ENCODE assay signal across 21 cellular contexts in the genomic region with DNA sequence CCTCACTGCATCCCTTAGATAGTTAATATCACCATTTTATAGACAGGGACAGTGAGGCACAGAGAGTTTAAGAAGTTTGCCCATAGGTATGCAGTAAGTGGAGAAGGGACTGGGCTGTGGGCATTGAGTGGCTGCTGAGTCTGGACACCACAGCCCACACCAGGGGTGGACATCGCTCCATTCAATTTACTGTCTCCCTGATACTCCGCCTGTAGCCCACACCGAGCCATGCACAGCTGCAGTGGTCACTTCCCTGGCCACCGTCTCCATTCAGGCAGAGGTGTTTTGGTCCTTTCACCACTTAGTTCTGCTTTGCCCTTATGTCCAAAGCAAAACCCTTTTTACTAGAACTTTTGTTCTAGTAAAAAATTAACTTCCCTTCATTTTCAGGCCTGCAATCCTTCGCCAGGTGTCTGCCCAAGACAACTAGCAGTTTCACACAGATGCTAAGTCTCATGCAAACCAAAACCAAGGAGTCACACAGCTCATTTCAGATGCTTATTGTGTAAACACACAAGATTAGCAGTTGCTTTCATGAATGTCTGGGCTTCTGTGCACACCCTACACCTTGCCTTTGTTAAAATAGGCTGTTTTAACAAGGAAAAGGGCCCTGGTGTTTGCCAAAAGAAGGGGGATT.
"Had no signal": no experiment of that assay in that cellular context is flagged by ENCODE, and none has a peak within 500 bp of the region (broad histone marks: within the 10 kb centered on the region; RNA-seq: fewer than 3 reads in every experiment).

No MANE protein-coding gene starts in this region.

- FAIRE-seq: frontal cortex, keratinocyte had no signal

- H3K27me3 ChIP-seq: right atrium auricular region, stomach, thyroid gland, vagina had no signal

- H3K4me3 ChIP-seq: lower lobe of right lung, mucosa of descending colon, prostate gland, right atrium auricular region, stomach, thyroid gland, vagina had no signal

- DNase-seq: cortex of kidney; effector CD4-positive, alpha-beta T cell; left ventricle myocardium superior; lower lobe of right lung; mucosa of descending colon; naive thymus-derived CD4-positive, alpha-beta T cell; nephron progenitor cell; nucleus accumbens; stimulated activated CD4-positive, alpha-beta T cell treated with anti-CD3 and anti-CD28 coated beads, Interleukin-2, amount 100 ng/mL, for 24 hours; stimulated activated CD4-positive, alpha-beta T cell treated with anti-CD3 and anti-CD28 coated beads, Interleukin-4, amount 100 ng/mL, for 24 hours; stimulated activated naive CD4-positive, alpha-beta T cell treated with Interleukin-2 at 50 U/mL for 16 hours; stomach; thyroid gland; trophoblast cell had no signal

- H3K9me3 ChIP-seq: prostate gland, right atrium auricular region, thyroid gland, vagina had no signal

- H3K4me1 ChIP-seq: lower lobe of right lung, prostate gland, right atrium auricular region, stomach, thyroid gland, vagina had no signal

- H3K36me3 ChIP-seq: lower lobe of right lung, prostate gland, right atrium auricular region, thyroid gland, vagina had no signal

- ATAC-seq: left ventricle myocardium superior; lower lobe of right lung; mucosa of descending colon; naive thymus-derived CD4-positive, alpha-beta T cell; sciatic nerve; stimulated activated effector memory CD8-positive, alpha-beta T cell treated with anti-CD3 and anti-CD28 coated beads, Interleukin-12 subunit alpha, Interleukin-12 subunit beta, amount 100 ng/mL, for 72 hours had no signal
